8 cellular contexts compared by ENCODE assay signal in the genomic region with DNA sequence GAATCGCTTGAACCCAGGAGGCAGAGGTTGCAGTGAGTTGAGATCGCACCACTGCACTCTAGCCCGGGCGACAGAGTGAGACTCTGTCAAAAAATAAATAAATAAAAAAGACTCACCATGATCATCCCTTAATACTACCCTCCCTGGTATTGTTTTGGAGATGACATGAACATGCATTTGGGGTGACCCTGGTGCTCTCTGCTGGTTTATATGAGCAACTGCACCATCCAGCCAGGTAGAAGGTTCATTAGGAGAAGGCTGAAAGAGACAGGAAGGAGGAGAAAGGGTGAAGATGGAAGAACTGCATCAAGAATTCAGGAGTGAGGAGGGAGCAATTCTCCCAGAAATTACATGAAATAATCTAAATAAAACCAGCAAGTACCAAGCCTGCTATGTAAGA. TPM values are rescaled to one million over a fixed set of nuclear protein-coding genes. Genes with fewer than 3 reads are reported as not detected.
DNase-seq lines count a peak whose midpoint lies in the region; ATAC-seq and TF ChIP-seq lines count a peak whose summit lies in the region.

No MANE protein-coding gene starts in this region.

- H3K4me1 Mint-ChIP-seq in endodermal cell = no peaks in the 10 kb centered on the region
- no peaks in the 10 kb centered on the region for H3K4me1 Mint-ChIP-seq in T-helper 2 cell treated with Interferon-gamma antibody and Interleukin-4, amounts not matched to agents 5 μg/mL and 100 μg/mL, for 36 hours (ENCODE audit: low read depth)

- DNase-seq in NOMO-1 treated with DMSO at 0.1 percent for 48 hours (lab: John Stamatoyannopoulos, UW; ENCODE audit: unreplicated experiment) = peak; percentile 27
- no peak for DNase-seq in NOMO-1 treated with dmso at 0.1 percent for 144 hours (lab: John Stamatoyannopoulos, UW; ENCODE audit: unreplicated experiment)
- DNase-seq in HuH-7.5 (ENCODE audit: low spot score) = peak; percentile 20
- no peak for DNase-seq in RWPE2 (ENCODE audit: low spot score)
- peak; percentile 77 for DNase-seq in endodermal cell
- DNase-seq in mucosa of descending colon = peak in 1 of 3 donors; percentile 65
- DNase-seq in T-helper 2 cell treated with Interferon-gamma antibody and Interleukin-4, amounts not matched to agents 5 μg/mL and 100 μg/mL, for 36 hours (ENCODE audit: low spot score) = no peak

- no peaks in the 10 kb centered on the region for H3K36me3 Mint-ChIP-seq in endodermal cell (ENCODE audit: low read depth)
- no peaks in the 10 kb centered on the region for H3K36me3 Mint-ChIP-seq in T-helper 2 cell treated with Interferon-gamma antibody and Interleukin-4, amounts not matched to agents 5 μg/mL and 100 μg/mL, for 36 hours (ENCODE audit: low read depth)

- H3K27me3 Mint-ChIP-seq in endodermal cell (ENCODE audit: insufficient read depth) = peaks cover 4% of the 10 kb centered on the region
- H3K27me3 Mint-ChIP-seq in T-helper 2 cell treated with Interferon-gamma antibody and Interleukin-4, amounts not matched to agents 5 μg/mL and 100 μg/mL, for 36 hours (ENCODE audit: low read depth) = peaks cover 13% of the 10 kb centered on the region

- TF ChIP-seq CTCF in RWPE2 (IDR thresholded peaks at IDR 0.05; ENCODE audit: poor library complexity, severe bottlenecking) (peak; percentile 81), endodermal cell (conservative IDR thresholded peaks at IDR 0.05) (peak; percentile 87), mucosa of descending colon (IDR thresholded peaks at IDR 0.05) (peak; percentile 53)

- H3K4me3 Mint-ChIP-seq in endodermal cell = no peak overlapping the region
- no peak overlapping the region for H3K4me3 Mint-ChIP-seq in T-helper 2 cell treated with Interferon-gamma antibody and Interleukin-4, amounts not matched to agents 5 μg/mL and 100 μg/mL, for 36 hours

- peaks cover 6% of the 10 kb centered on the region for H3K4me1 ChIP-seq in RWPE2 (ENCODE audit: insufficient read depth, poor library complexity, severe bottlenecking)
- H3K4me1 ChIP-seq in endodermal cell (ENCODE audit: control insufficient read depth, insufficient read depth, low read length) = no peaks in the 10 kb centered on the region
- peaks cover 4% of the 10 kb centered on the region for H3K4me1 ChIP-seq in mucosa of descending colon (ENCODE audit: low read depth)

- H3K9me3 ChIP-seq in RWPE2 (ENCODE audit: severe bottlenecking) (no peaks in the 10 kb centered on the region), endodermal cell (ENCODE audit: control insufficient read depth, low read length) (no peaks in the 10 kb centered on the region), mucosa of descending colon (no peaks in the 10 kb centered on the region)

- H3K27ac Mint-ChIP-seq in endodermal cell = no peak overlapping the region
- no peak overlapping the region for H3K27ac Mint-ChIP-seq in T-helper 2 cell treated with Interferon-gamma antibody and Interleukin-4, amounts not matched to agents 5 μg/mL and 100 μg/mL, for 36 hours

- H3K27ac ChIP-seq in RWPE2 (ENCODE audit: poor library complexity, severe bottlenecking) (no peak overlapping the region), endodermal cell (ENCODE audit: low read depth, low read length) (no peak overlapping the region)

- H3K4me3 ChIP-seq in RWPE2 (ENCODE audit: severe bottlenecking) (no peak overlapping the region), endodermal cell (ENCODE audit: low read length) (no peak overlapping the region), mucosa of descending colon (no peak overlapping the region)

- H3K9me3 Mint-ChIP-seq in endodermal cell = no peaks in the 10 kb centered on the region
- H3K9me3 Mint-ChIP-seq in T-helper 2 cell treated with Interferon-gamma antibody and Interleukin-4, amounts not matched to agents 5 μg/mL and 100 μg/mL, for 36 hours = no peaks in the 10 kb centered on the region

- no peaks in the 10 kb centered on the region for H3K36me3 ChIP-seq in RWPE2 (ENCODE audit: low read depth)
- H3K36me3 ChIP-seq in endodermal cell (ENCODE audit: control insufficient read depth, insufficient read depth, low read length) = no peaks in the 10 kb centered on the region
- H3K36me3 ChIP-seq in mucosa of descending colon (ENCODE audit: low read depth) = no peaks in the 10 kb centered on the region

- H3K27me3 ChIP-seq in RWPE2 (ENCODE audit: insufficient read depth, poor library complexity, severe bottlenecking) (no peaks in the 10 kb centered on the region), endodermal cell (ENCODE audit: control insufficient read depth, insufficient read depth, low read length, poor library complexity, severe bottlenecking) (no peaks in the 10 kb centered on the region)

- H3K9ac ChIP-seq in endodermal cell (ENCODE audit: extremely low read depth, low read length, poor library complexity, severe bottlenecking) = no peak overlapping the region

- intact Hi-C loops in mucosa of descending colon (cut with DNase I, micrococcal nuclease) = loop anchor here in 1 of 2 donors (5.0 kb wide), 1 partner anchor 104 kb away; no protein-coding TSS in a partner anchor

- 92% methylated on average over 4 of the region's 4 CpGs; no CpG with 5 or more reads in 1 of the 2 experiments for WGBS in endodermal cell (ENCODE audit: insufficient coverage in 1 of 2, insufficient read length in 1 of 2), 2 experiments

- ATAC-seq in RWPE2 (ENCODE audit: low read depth) = peak; percentile 60
- peak; percentile 67 for ATAC-seq in mucosa of descending colon
- ATAC-seq in HG03108 (IDR thresholded peaks at IDR 0.05; ENCODE audit: unreplicated experiment) = no peak

RNA-seq across cellular contexts. Expression of gene SLC5A1, which starts 37.8 kb away (rescaled TPM):
- total RNA-seq in endodermal cell (not detected), mucosa of descending colon (100 to 1,000 TPM in 1 of 3 donors, 10 to 100 TPM in 2; 25.8 to 105 (median 27.9) TPM)
- polyA plus RNA-seq in endodermal cell (2013, experiment 1 of 2) = not detected
- 0.08 TPM for polyA plus RNA-seq in endodermal cell (2013, experiment 2 of 2)

Comparison
In these comparisons a context has a peak if more than half of its experiments do, and no peak if none do; other contexts are left out.
1. DNase-seq: peak in NOMO-1 treated with DMSO at 0.1 percent for 48 hours (single experiment), HuH-7.5 (single experiment) and endodermal cell (single experiment); none in NOMO-1 treated with dmso at 0.1 percent for 144 hours (single experiment), RWPE2 (single experiment) and T-helper 2 cell treated with Interferon-gamma antibody and Interleukin-4, amounts not matched to agents 5 μg/mL and 100 μg/mL, for 36 hours (single experiment).
2. RNA of gene SLC5A1, which starts 37.8 kb away (total RNA-seq): 25.8 to 105 TPM in mucosa of descending colon; not detected in endodermal cell; every median in the first group is over 10 times any median in the second.
3. Peak in every context shown above with its lines, with median percentiles within 50 percentile points of each other: CTCF ChIP-seq.